15 cellular contexts compared by ENCODE assay signal in genomic region chr2:197867630-197868029, GRCh38.
A peak's percentile ranks its signal among the peaks of the same experiment; 100 is the strongest.
DNase-seq lines count a peak whose midpoint lies in the region; ATAC-seq, FAIRE-seq and TF ChIP-seq lines count a peak whose summit lies in the region.
"Had no signal": no experiment of that assay in that cellular context is flagged by ENCODE, and none has a peak within 500 bp of the region (broad histone marks: within the 10 kb centered on the region; RNA-seq: fewer than 3 reads in every experiment).

No MANE protein-coding gene starts in this region.

- TF ChIP-seq POLR2A in K562 (conservative IDR thresholded peaks at IDR 0.05): no peak

- peaks cover 61% of the 10 kb centered on the region for H3K79me2 ChIP-seq in K562 (ENCODE audit: control insufficient read depth, insufficient read depth, low read length)

- peak; percentile 35 for FAIRE-seq in K562 (lab: Jason Lieb, UNC)

- H3K4me2 ChIP-seq in K562 (ENCODE audit: insufficient read depth, low read length): peak overlapping the region; percentile 7; the same call in 1 of the 2 replicates

- intact Hi-C loops in CD4-positive, alpha-beta T cell (cut with DNase I, micrococcal nuclease): loop anchor here (2.0 to 5.0 kb wide), 5 partner anchors 17 to 65 kb away; partner anchors contain the start of gene PLCL1 (in 1 of the 2)
- intact Hi-C loops in K562 (cut with micrococcal nuclease): no loop called here

- peak overlapping the region; percentile 53 for H3K4me3 ChIP-seq in CD4-positive, CD25-positive, alpha-beta regulatory T cell (ENCODE audit: low read depth, low read length)
- no peak overlapping the region for H3K4me3 ChIP-seq in K562

- in situ Hi-C loops in K562 (cut with MboI): no loop called here

- no TSS peak for BruUV-seq in K562 (replicated peaks; lab: Mats Ljungman, UMichigan)

- no peaks in the 10 kb centered on the region for H3K27me3 Mint-ChIP-seq in CD4-positive, CD25-positive, alpha-beta regulatory T cell
- H3K27me3 Mint-ChIP-seq in CD4-positive, alpha-beta T cell: no peaks in the 10 kb centered on the region

- no peaks in the 10 kb centered on the region for H3K27me3 ChIP-seq in CD4-positive, CD25-positive, alpha-beta regulatory T cell (ENCODE audit: control insufficient read depth, insufficient read depth, low read length)
- no peaks in the 10 kb centered on the region for H3K27me3 ChIP-seq in CD4-positive, alpha-beta T cell (ENCODE audit: control insufficient read depth, insufficient read depth, low read length)
- no peaks in the 10 kb centered on the region for H3K27me3 ChIP-seq in K562 (ENCODE audit: control insufficient read depth in 2 of 2, insufficient read depth in 2 of 2, low read length in 2 of 2)
- H3K27me3 ChIP-seq: BE2C had no signal

- TF ChIP-seq EP300 in K562 (IDR thresholded peaks at IDR 0.05; ENCODE audit: low read length): no peak

- no peaks in the 10 kb centered on the region for H3K9me3 ChIP-seq in CD4-positive, CD25-positive, alpha-beta regulatory T cell (ENCODE audit: control insufficient read depth in 2 of 2, low read length in 2 of 2)
- no peaks in the 10 kb centered on the region for H3K9me3 ChIP-seq in CD4-positive, alpha-beta T cell (ENCODE audit: control insufficient read depth, low read length)
- H3K9me3 ChIP-seq in K562 (replicated peaks; ENCODE audit: control insufficient read depth, insufficient read depth, low read depth, low read length): no peaks in the 10 kb centered on the region
- H3K9me3 ChIP-seq: BE2C had no signal

- no peak for ATAC-seq in CD4-positive, CD25-positive, alpha-beta regulatory T cell (ENCODE audit: low read depth in 2 of 2)
- no peak for ATAC-seq in CD4-positive, alpha-beta T cell (ENCODE audit: poor library complexity)
- ATAC-seq in K562 (peak; percentile 58), HG02759 (IDR thresholded peaks at IDR 0.05; ENCODE audit: unreplicated experiment) (no peak)
- ATAC-seq: HCT116 had no signal

- H4K20me1 ChIP-seq in K562 (replicated peaks; ENCODE audit: control insufficient read depth, insufficient read depth, low read length): no peaks in the 10 kb centered on the region

- no peak for DNase-seq in CD4-positive, CD25-positive, alpha-beta regulatory T cell
- DNase-seq in CD4-positive, alpha-beta T cell: no peak
- DNase-seq in K562 (ENCODE audit: extremely low read depth in 1 of 4, low spot score in 3 of 4) (peak in 2 of 4 experiments; percentile 17 to 41), myocyte (ENCODE audit: low read depth) (peak; percentile 36)
- no peak for DNase-seq in activated effector memory CD4-positive, alpha-beta T cell treated with anti-CD3 and anti-CD28 coated beads, Interleukin-2, amount 50 U/mL, for 16 hours
- no peak for DNase-seq in stimulated activated naive CD4-positive, alpha-beta T cell (lab: John Stamatoyannopoulos, UW)
- DNase-seq: BE2C, GF-D8, NCI-H1436, NCI-H2081, NCI-H524 had no signal

- no peak for TF ChIP-seq RAD21 in K562 (CRISPR knock-in tag; conservative IDR thresholded peaks at IDR 0.05 in 1 of 2, IDR thresholded peaks at IDR 0.05 in 1 of 2)

- peak overlapping the region; percentile 88 for H3K27ac ChIP-seq in CD4-positive, CD25-positive, alpha-beta regulatory T cell (ENCODE audit: insufficient read depth, low read length, poor library complexity, severe bottlenecking)
- no peak overlapping the region for H3K27ac ChIP-seq in CD4-positive, alpha-beta T cell (ENCODE audit: low read depth, low read length)
- H3K27ac ChIP-seq in K562 (ENCODE audit: extremely low read depth, low read depth, low read length): no peak overlapping the region
- H3K27ac ChIP-seq: HL-60, RWPE1 had no signal

- H2AFZ ChIP-seq in K562 (ENCODE audit: low read depth, low read length): no peak overlapping the region

- peak overlapping the region; percentile 30 to 65 (median 59) for H3K4me3 Mint-ChIP-seq in CD4-positive, CD25-positive, alpha-beta regulatory T cell
- H3K4me3 Mint-ChIP-seq in CD4-positive, alpha-beta T cell: no peak overlapping the region

- peaks cover 69% of the 10 kb centered on the region for H3K4me1 ChIP-seq in CD4-positive, CD25-positive, alpha-beta regulatory T cell (ENCODE audit: control insufficient read depth, insufficient read depth, low read length, poor library complexity, severe bottlenecking)
- H3K4me1 ChIP-seq in K562 (replicated peaks in 1 of 2; ENCODE audit: control insufficient read depth in 2 of 2, insufficient read depth in 2 of 2, low read length in 2 of 2): peaks cover 6 to 45% of the 10 kb centered on the region in 2 experiments

- TF ChIP-seq CTCF in CD4-positive, alpha-beta T cell (IDR thresholded peaks at IDR 0.05): no peak
- TF ChIP-seq CTCF in K562 (IDR thresholded peaks at IDR 0.05 in 2 of 3, conservative IDR thresholded peaks at IDR 0.05 in 1 of 3; ENCODE audit: insufficient read depth in 2 of 3, low read depth in 1 of 3, low read length in 3 of 3): no peak

- H3K9me1 ChIP-seq in K562 (ENCODE audit: control insufficient read depth, insufficient read depth, low read length): no peaks in the 10 kb centered on the region

- CTCF ChIA-PET in CD4-positive, alpha-beta T cell (lab: Charles Lee): interaction anchor here (1.6 kb wide), 1 partner anchor 24 kb away, joined by 3 read pairs; no protein-coding TSS in a partner anchor
- CTCF ChIA-PET in K562 (lab: Yijun Ruan, JAX; ENCODE audit: low intra/inter-chr PET ratio): no interaction called here

- no peaks in the 10 kb centered on the region for H3K9me3 Mint-ChIP-seq in CD4-positive, CD25-positive, alpha-beta regulatory T cell
- no peaks in the 10 kb centered on the region for H3K9me3 Mint-ChIP-seq in CD4-positive, alpha-beta T cell

- H3K36me3 ChIP-seq in CD4-positive, CD25-positive, alpha-beta regulatory T cell (ENCODE audit: control insufficient read depth, insufficient read depth, low read length): no peaks in the 10 kb centered on the region
- H3K36me3 ChIP-seq in K562 (ENCODE audit: control insufficient read depth, insufficient read depth, low read length): no peaks in the 10 kb centered on the region; the same call in 2 of the 3 replicates
- H3K36me3 ChIP-seq: BE2C had no signal

- peak overlapping the region; percentile 90 to 95 (median 94) for H3K27ac Mint-ChIP-seq in CD4-positive, CD25-positive, alpha-beta regulatory T cell
- peak overlapping the region; percentile 93 for H3K27ac Mint-ChIP-seq in CD4-positive, alpha-beta T cell

- H3K4me1 Mint-ChIP-seq in CD4-positive, CD25-positive, alpha-beta regulatory T cell: peaks cover 43 to 90% (median 70%) of the 10 kb centered on the region in 4 donors
- peaks cover 84% of the 10 kb centered on the region for H3K4me1 Mint-ChIP-seq in CD4-positive, alpha-beta T cell (ENCODE audit: low read depth)

- H3K9ac ChIP-seq in K562 (ENCODE audit: insufficient read depth in 1 of 2, low read depth in 2 of 2, low read length in 2 of 2): no peak overlapping the region

- H3K36me3 Mint-ChIP-seq in CD4-positive, CD25-positive, alpha-beta regulatory T cell: peaks cover 9% of the 10 kb centered on the region
- no peaks in the 10 kb centered on the region for H3K36me3 Mint-ChIP-seq in CD4-positive, alpha-beta T cell (ENCODE audit: low read depth)

- POLR2A ChIA-PET in CD4-positive, alpha-beta T cell (lab: Charles Lee): interaction anchor here (0.6 to 3.6 kb wide), 5 partner anchors 9 to 29 kb away, joined by 3 to 35 read pairs (median 8); no protein-coding TSS in a partner anchor
- POLR2A ChIA-PET in K562 (lab: Yijun Ruan, JAX): no interaction called here

- WGBS in K562 (ENCODE audit: insufficient coverage, low coverage, missing lambda C conversion rate): 23% methylated on average over 2 of the region's 3 CpGs

TF ChIP-seq in K562, 482 proteins besides CTCF, POLR2A, EP300 and RAD21 (continues in another document):
- TF ChIP-seq ETV6 (IDR thresholded peaks at IDR 0.05; ENCODE audit: borderline replicate concordance in 1 of 2, low read depth in 2 of 2, low read length in 1 of 2) (no peak), ETV6 (CRISPR knock-in tag; IDR thresholded peaks at IDR 0.05; ENCODE audit: borderline replicate concordance) (no peak), HOMEZ (CRISPR knock-in tag; IDR thresholded peaks at IDR 0.05) (no peak), ARNT (IDR thresholded peaks at IDR 0.05) (no peak), FOXA3 (CRISPR knock-in tag; conservative IDR thresholded peaks at IDR 0.05 in 1 of 2, IDR thresholded peaks at IDR 0.05 in 1 of 2) (no peak), MEIS2 (IDR thresholded peaks at IDR 0.05; ENCODE audit: partially characterized antibody) (peak; percentile 37), ZNF217 (CRISPR knock-in tag; IDR thresholded peaks at IDR 0.05) (no peak), TSC22D4 (tag; IDR thresholded peaks at IDR 0.05) (no peak), PKNOX1 (IDR thresholded peaks at IDR 0.05) (peak; percentile 69), CBFA2T3 (IDR thresholded peaks at IDR 0.05) (no peak)
